In the genomic region with DNA sequence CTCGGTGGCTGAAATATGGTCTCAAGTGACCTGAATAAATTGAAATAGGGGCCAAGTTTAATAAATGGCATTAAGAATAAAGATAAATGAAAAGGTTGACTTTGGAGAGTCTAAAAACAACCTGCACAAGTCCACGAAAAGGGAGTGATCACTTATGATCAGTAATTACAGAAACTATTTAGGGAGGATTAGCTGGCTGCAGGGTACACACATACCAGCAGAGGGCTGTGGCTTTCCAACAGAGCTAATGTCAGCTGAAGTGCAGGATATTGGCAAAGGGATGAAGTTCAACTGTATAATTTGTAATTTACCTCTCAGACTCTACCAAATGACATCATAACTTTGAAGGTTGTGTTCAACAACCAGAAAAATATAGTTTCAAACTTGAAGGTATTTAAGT, we compare ENCODE assay signal across 12 cellular contexts.
DNase-seq lines count a peak whose midpoint lies in the region; ATAC-seq and TF ChIP-seq lines count a peak whose summit lies in the region.
"Had no signal": no experiment of that assay in that cellular context is flagged by ENCODE, and none has a peak within 500 bp of the region (broad histone marks: within the 10 kb centered on the region; RNA-seq: fewer than 3 reads in every experiment).

No MANE protein-coding gene starts in this region.

- TF ChIP-seq CTCF in epithelial cell of esophagus (IDR thresholded peaks at IDR 0.05; ENCODE audit: insufficient read depth, low read depth, low read length, missing control alignments), result peak; percentile 39
- TF ChIP-seq CTCF in psoas muscle (IDR thresholded peaks at IDR 0.05), result peak; percentile 5
- TF ChIP-seq CTCF in esophagus squamous epithelium (IDR thresholded peaks at IDR 0.05), result peak in 1 of 6 experiments; percentile 13

- WGBS in psoas muscle, 3 donors, result 63 to 75% (median 69%) methylated on average over 2 of the region's 2 CpGs
- WGBS in esophagus squamous epithelium, 2 donors, result 54 to 58% methylated on average over 2 of the region's 2 CpGs

- no peak for TF ChIP-seq POLR2A in esophagus squamous epithelium (IDR thresholded peaks at IDR 0.05)

- H3K27me3 ChIP-seq in psoas muscle (ENCODE audit: insufficient read depth in 3 of 3, low read length in 2 of 3) (no peaks in the 10 kb centered on the region), esophagus squamous epithelium (no peaks in the 10 kb centered on the region)
- H3K27me3 ChIP-seq: upper lobe of right lung had no signal

- H3K27ac ChIP-seq in psoas muscle (no peak overlapping the region), esophagus squamous epithelium (no peak overlapping the region)
- H3K27ac ChIP-seq: coronary artery, upper lobe of right lung had no signal

- H3K4me3 ChIP-seq in epithelial cell of esophagus (ENCODE audit: low read length) (no peak overlapping the region), psoas muscle (no peak overlapping the region), esophagus squamous epithelium (no peak overlapping the region)
- H3K4me3 ChIP-seq: coronary artery, upper lobe of right lung had no signal

- no peak for ATAC-seq in psoas muscle
- no peak for ATAC-seq in GM21390 (IDR thresholded peaks at IDR 0.05; ENCODE audit: unreplicated experiment)
- no peak for ATAC-seq in GM18873 (IDR thresholded peaks at IDR 0.05; ENCODE audit: low FRiP score, unreplicated experiment)
- ATAC-seq: activated T-helper 17 cell treated with anti-CD3 and anti-CD28 coated beads, Interleukin-2, amount 50 U/mL, for 72 hours; upper lobe of right lung had no signal

- H3K4me1 ChIP-seq in psoas muscle, result no peaks in the 10 kb centered on the region
- no peaks in the 10 kb centered on the region for H3K4me1 ChIP-seq in esophagus squamous epithelium
- H3K4me1 ChIP-seq: upper lobe of right lung had no signal

- intact Hi-C loops in psoas muscle (cut with DNase I) (no loop called here), esophagus squamous epithelium (cut with DNase I) (no loop called here)

- DNase-seq in NCI-H1694 (lab: John Stamatoyannopoulos, UW), result peak; percentile 5
- no peak for DNase-seq in NCI-H1694 treated with DMSO at 0.1 percent for 48 hours (lab: John Stamatoyannopoulos, UW)
- peak; percentile 67 for DNase-seq in NCI-H82 (lab: John Stamatoyannopoulos, UW)
- no peak for DNase-seq in epithelial cell of esophagus (ENCODE audit: low read depth)
- DNase-seq in psoas muscle, result no peak
- no peak for DNase-seq in esophagus squamous epithelium (lab: John Stamatoyannopoulos, UW)
- DNase-seq: NCI-H526 treated with DMSO at 0.1 percent for 48 hours, upper lobe of right lung had no signal

- H3K36me3 ChIP-seq in psoas muscle (ENCODE audit: insufficient read depth in 1 of 2, low read depth in 1 of 2) (no peaks in the 10 kb centered on the region), esophagus squamous epithelium (no peaks in the 10 kb centered on the region)
- H3K36me3 ChIP-seq: upper lobe of right lung had no signal

- no peaks in the 10 kb centered on the region for H3K9me3 ChIP-seq in psoas muscle
- no peaks in the 10 kb centered on the region for H3K9me3 ChIP-seq in esophagus squamous epithelium
- H3K9me3 ChIP-seq: upper lobe of right lung had no signal

Comparison
In these comparisons a context has a peak if more than half of its experiments do, and no peak if none do; other contexts are left out.
1. DNase-seq: peak in NCI-H1694 (single experiment) and NCI-H82 (single experiment); none in NCI-H1694 treated with DMSO at 0.1 percent for 48 hours (single experiment), epithelial cell of esophagus (single experiment), psoas muscle (0 of 2) and esophagus squamous epithelium (single experiment).